Comparison of ENCODE assay signal across 1 cellular context in the genomic region with DNA sequence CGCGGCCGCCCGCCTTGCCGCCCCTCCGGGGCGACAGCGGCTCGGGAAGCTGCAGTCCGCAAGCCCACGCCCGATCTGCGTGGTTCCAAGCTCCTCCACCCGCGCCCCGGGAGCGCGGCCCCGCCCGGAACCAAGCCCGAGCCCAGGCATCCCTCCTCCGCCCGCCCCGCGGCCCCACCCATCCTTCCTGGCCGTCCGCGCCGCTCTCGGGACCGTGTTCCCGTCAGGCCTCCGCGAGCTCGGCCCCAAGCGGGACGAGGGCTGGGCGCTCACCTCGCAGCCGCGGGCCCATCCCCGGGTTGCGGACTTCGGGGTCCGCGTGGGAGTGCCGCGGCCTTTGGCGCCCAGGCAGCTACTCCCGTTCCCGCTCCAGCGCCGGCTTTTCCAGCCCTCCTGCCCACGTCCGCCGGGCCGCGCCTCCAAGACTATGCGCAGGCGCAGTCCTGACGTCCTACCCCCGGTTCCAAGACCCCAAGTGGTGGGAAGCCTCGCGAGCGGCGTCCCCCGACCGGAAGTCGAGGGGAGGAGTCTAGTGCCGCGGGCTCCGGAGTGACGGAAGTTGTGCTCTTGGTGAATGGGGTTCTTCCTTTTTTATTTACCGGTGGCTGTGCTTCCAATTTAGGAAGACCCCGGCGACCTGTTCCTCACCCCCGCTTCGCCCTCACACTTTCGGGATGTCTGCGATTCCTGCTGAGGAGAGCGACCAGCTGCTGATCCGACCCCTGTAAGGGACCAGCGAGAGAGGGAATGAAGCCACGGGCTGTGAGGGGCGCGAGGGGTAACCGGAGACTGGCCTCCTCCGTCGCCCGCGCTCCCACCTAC.
TF ChIP-seq lines count a peak whose summit lies in the region.

Gene CPSF3, plus strand, starts transcription at position 555 of the 822 bp plus-strand sequence. Its CDS starts 120 bp downstream, at position 675.
A gene with protein sequence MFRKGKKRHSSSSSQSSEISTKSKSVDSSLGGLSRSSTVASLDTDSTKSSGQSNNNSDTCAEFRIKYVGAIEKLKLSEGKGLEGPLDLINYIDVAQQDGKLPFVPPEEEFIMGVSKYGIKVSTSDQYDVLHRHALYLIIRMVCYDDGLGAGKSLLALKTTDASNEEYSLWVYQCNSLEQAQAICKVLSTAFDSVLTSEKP (minus strand): TSS at position 429 of the 822 bp plus-strand sequence. CDS start 4,831 bp downstream, outside the sequence.

TF ChIP-seq in HEK293, 187 proteins besides CTCF, POLR2A, EP300 and RAD21 (continued from another document and continues in another):
- peak; percentile 97 for TF ChIP-seq ZBTB11 (tag by site-specific recombination; conservative IDR thresholded peaks at IDR 0.05; ENCODE audit: low read depth)
- peak; percentile 71 for TF ChIP-seq ZNF610 (tag by site-specific recombination; IDR thresholded peaks at IDR 0.05; ENCODE audit: borderline replicate concordance)
- TF ChIP-seq ZNF701 (tag by site-specific recombination; IDR thresholded peaks at IDR 0.05) = no peak
- TF ChIP-seq, protein P1, sequence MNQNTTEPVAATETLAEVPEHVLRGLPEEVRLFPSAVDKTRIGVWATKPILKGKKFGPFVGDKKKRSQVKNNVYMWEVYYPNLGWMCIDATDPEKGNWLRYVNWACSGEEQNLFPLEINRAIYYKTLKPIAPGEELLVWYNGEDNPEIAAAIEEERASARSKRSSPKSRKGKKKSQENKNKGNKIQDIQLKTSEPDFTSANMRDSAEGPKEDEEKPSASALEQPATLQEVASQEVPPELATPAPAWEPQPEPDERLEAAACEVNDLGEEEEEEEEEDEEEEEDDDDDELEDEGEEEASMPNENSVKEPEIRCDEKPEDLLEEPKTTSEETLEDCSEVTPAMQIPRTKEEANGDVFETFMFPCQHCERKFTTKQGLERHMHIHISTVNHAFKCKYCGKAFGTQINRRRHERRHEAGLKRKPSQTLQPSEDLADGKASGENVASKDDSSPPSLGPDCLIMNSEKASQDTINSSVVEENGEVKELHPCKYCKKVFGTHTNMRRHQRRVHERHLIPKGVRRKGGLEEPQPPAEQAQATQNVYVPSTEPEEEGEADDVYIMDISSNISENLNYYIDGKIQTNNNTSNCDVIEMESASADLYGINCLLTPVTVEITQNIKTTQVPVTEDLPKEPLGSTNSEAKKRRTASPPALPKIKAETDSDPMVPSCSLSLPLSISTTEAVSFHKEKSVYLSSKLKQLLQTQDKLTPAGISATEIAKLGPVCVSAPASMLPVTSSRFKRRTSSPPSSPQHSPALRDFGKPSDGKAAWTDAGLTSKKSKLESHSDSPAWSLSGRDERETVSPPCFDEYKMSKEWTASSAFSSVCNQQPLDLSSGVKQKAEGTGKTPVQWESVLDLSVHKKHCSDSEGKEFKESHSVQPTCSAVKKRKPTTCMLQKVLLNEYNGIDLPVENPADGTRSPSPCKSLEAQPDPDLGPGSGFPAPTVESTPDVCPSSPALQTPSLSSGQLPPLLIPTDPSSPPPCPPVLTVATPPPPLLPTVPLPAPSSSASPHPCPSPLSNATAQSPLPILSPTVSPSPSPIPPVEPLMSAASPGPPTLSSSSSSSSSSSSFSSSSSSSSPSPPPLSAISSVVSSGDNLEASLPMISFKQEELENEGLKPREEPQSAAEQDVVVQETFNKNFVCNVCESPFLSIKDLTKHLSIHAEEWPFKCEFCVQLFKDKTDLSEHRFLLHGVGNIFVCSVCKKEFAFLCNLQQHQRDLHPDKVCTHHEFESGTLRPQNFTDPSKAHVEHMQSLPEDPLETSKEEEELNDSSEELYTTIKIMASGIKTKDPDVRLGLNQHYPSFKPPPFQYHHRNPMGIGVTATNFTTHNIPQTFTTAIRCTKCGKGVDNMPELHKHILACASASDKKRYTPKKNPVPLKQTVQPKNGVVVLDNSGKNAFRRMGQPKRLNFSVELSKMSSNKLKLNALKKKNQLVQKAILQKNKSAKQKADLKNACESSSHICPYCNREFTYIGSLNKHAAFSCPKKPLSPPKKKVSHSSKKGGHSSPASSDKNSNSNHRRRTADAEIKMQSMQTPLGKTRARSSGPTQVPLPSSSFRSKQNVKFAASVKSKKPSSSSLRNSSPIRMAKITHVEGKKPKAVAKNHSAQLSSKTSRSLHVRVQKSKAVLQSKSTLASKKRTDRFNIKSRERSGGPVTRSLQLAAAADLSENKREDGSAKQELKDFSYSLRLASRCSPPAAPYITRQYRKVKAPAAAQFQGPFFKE (tag by site-specific recombination; IDR thresholded peaks at IDR 0.05; ENCODE audit: borderline replicate concordance) = no peak
- TF ChIP-seq ZIC2 (tag by site-specific recombination; IDR thresholded peaks at IDR 0.05) = no peak; the same call in 1 of the 2 replicates
- TF ChIP-seq ZNF747 (tag by site-specific recombination; IDR thresholded peaks at IDR 0.05) = no peak
- no peak for TF ChIP-seq SETDB1 (IDR thresholded peaks at IDR 0.05; ENCODE audit: insufficient read length, low read length)
- TF ChIP-seq, protein P2, sequence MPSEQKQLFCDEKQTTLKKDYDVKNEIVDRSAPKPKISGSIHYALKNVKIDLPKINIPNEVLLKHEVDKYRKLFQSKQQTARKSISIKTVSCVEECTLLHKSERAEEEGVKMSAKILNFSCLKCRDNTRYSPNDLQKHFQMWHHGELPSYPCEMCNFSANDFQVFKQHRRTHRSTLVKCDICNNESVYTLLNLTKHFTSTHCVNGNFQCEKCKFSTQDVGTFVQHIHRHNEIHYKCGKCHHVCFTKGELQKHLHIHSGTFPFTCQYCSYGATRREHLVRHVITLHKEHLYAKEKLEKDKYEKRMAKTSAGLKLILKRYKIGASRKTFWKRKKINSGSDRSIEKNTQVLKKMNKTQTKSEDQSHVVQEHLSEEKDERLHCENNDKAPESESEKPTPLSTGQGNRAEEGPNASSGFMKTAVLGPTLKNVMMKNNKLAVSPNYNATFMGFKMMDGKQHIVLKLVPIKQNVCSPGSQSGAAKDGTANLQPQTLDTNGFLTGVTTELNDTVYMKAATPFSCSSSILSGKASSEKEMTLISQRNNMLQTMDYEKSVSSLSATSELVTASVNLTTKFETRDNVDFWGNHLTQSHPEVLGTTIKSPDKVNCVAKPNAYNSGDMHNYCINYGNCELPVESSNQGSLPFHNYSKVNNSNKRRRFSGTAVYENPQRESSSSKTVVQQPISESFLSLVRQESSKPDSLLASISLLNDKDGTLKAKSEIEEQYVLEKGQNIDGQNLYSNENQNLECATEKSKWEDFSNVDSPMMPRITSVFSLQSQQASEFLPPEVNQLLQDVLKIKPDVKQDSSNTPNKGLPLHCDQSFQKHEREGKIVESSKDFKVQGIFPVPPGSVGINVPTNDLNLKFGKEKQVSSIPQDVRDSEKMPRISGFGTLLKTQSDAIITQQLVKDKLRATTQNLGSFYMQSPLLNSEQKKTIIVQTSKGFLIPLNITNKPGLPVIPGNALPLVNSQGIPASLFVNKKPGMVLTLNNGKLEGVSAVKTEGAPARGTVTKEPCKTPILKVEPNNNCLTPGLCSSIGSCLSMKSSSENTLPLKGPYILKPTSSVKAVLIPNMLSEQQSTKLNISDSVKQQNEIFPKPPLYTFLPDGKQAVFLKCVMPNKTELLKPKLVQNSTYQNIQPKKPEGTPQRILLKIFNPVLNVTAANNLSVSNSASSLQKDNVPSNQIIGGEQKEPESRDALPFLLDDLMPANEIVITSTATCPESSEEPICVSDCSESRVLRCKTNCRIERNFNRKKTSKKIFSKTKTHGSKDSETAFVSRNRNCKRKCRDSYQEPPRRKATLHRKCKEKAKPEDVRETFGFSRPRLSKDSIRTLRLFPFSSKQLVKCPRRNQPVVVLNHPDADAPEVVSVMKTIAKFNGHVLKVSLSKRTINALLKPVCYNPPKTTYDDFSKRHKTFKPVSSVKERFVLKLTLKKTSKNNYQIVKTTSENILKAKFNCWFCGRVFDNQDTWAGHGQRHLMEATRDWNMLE (tag by site-specific recombination; conservative IDR thresholded peaks at IDR 0.05; ENCODE audit: low read depth) = 0 out of 2 replicates have a peak, but pooled peaks have one; percentile 16
- TF ChIP-seq GLIS1 (tag by site-specific recombination; IDR thresholded peaks at IDR 0.05) = peak; percentile 43; the same call in 1 of the 2 replicates
- TF ChIP-seq ZNF157 (tag by site-specific recombination; IDR thresholded peaks at IDR 0.05) = no peak
- TF ChIP-seq ZBTB26 (tag by site-specific recombination; optimal IDR thresholded peaks at IDR 0.05) = peak; percentile 96
- TF ChIP-seq ZNF707 (tag by site-specific recombination; IDR thresholded peaks at IDR 0.05) = no peak
- TF ChIP-seq ZNF354C (tag by site-specific recombination; IDR thresholded peaks at IDR 0.05; ENCODE audit: borderline replicate concordance, low read depth) = no peak
- TF ChIP-seq ZNF514 (tag by site-specific recombination; IDR thresholded peaks at IDR 0.05) = no peak
- no peak for TF ChIP-seq ZNF677 (tag by site-specific recombination; IDR thresholded peaks at IDR 0.05)
- no peak for TF ChIP-seq ZFP3 (tag by site-specific recombination; IDR thresholded peaks at IDR 0.05; ENCODE audit: low read depth)
- no peak for TF ChIP-seq ZNF174 (tag by site-specific recombination; IDR thresholded peaks at IDR 0.05)
- no peak for TF ChIP-seq SCRT1 (tag by site-specific recombination; IDR thresholded peaks at IDR 0.05; ENCODE audit: borderline replicate concordance)
- TF ChIP-seq ZNF2 (tag by site-specific recombination; IDR thresholded peaks at IDR 0.05) = peak; percentile 15; the same call in 1 of the 2 replicates
- no peak for TF ChIP-seq TCF7L2 (IDR thresholded peaks at IDR 0.05; ENCODE audit: borderline replicate concordance, low read depth, low read length)
- no peak for TF ChIP-seq ZNF138 (tag by site-specific recombination; IDR thresholded peaks at IDR 0.05; ENCODE audit: borderline replicate concordance)
- no peak for TF ChIP-seq ZNF398 (tag by site-specific recombination; IDR thresholded peaks at IDR 0.05)
- TF ChIP-seq GLI4 (tag by site-specific recombination; IDR thresholded peaks at IDR 0.05) = no peak
- no peak for TF ChIP-seq HIC1 (tag by site-specific recombination; IDR thresholded peaks at IDR 0.05)
- TF ChIP-seq MEIS1 (CRISPR knock-in tag; IDR thresholded peaks at IDR 0.05; ENCODE audit: borderline replicate concordance) = no peak
- TF ChIP-seq BCL6B (tag by site-specific recombination; IDR thresholded peaks at IDR 0.05) = no peak
- peak; percentile 79 for TF ChIP-seq SP7 (tag by site-specific recombination; IDR thresholded peaks at IDR 0.05)
